In genomic region chr14:69789118-69789640, GRCh38 we compare ENCODE assay signal across 31 cellular contexts. TPM values are rescaled to one million over a fixed set of nuclear protein-coding genes. Genes with fewer than 3 reads are reported as not detected.
"Had no signal": no experiment of that assay in that cellular context is flagged by ENCODE, and none has a peak within 500 bp of the region (broad histone marks: within the 10 kb centered on the region; RNA-seq: fewer than 3 reads in every experiment).

No MANE protein-coding gene starts in this region.

- H3K27ac ChIP-seq: coronary artery, heart right ventricle, lower lobe of right lung, ovary, psoas muscle, sigmoid colon, testis, tibial artery had no signal

- H3K4me3 ChIP-seq: coronary artery, heart right ventricle, lower lobe of right lung, ovary, psoas muscle, sigmoid colon, testis, tibial artery had no signal

- H3K27me3 ChIP-seq: heart right ventricle, ovary, sigmoid colon, testis, tibial artery had no signal

- H3K36me3 ChIP-seq: ovary had no signal

- DNase-seq: dermis blood vessel endothelial cell; effector memory CD4-positive, alpha-beta T cell; foreskin fibroblast; glutamatergic neuron; heart right ventricle; hippocampal formation; islet precursor cell; left ventricle myocardium superior; lower lobe of right lung; natural killer cell; occipital lobe; ovary; posterior cingulate gyrus; psoas muscle; right cardiac atrium; sigmoid colon; stimulated activated CD4-positive, alpha-beta T cell treated with anti-CD3 and anti-CD28 coated beads, Interleukin-2, amount 100 ng/mL, for 24 hours; stimulated activated CD4-positive, alpha-beta T cell treated with anti-CD3 and anti-CD28 coated beads, Interleukin-4, amount 100 ng/mL, for 24 hours; stimulated activated naive CD8-positive, alpha-beta T cell treated with anti-CD3 and anti-CD28 coated beads, Interleukin-15, Interleukin-2, amounts not matched to agents 100 U/mL and 50 U/mL, for 24 hours; substantia nigra; testis; tibial artery had no signal

- H3K9me3 ChIP-seq: heart right ventricle, lower lobe of right lung, ovary, psoas muscle, sigmoid colon, testis, tibial artery had no signal

- FAIRE-seq: endothelial cell of umbilical vein had no signal

- H3K4me1 ChIP-seq: heart right ventricle, lower lobe of right lung, psoas muscle, sigmoid colon, testis, tibial artery had no signal

- ATAC-seq: heart right ventricle; left ventricle myocardium superior; lower lobe of right lung; natural killer cell; psoas muscle; right cardiac atrium; stimulated activated effector memory CD8-positive, alpha-beta T cell treated with anti-CD3 and anti-CD28 coated beads, Interleukin-12 subunit alpha, Interleukin-12 subunit beta, amount 100 ng/mL, for 72 hours; stimulated activated naive CD8-positive, alpha-beta T cell treated with anti-CD3 and anti-CD28 coated beads, Interleukin-15, Interleukin-2, amounts not matched to agents 100 U/mL and 50 U/mL, for 24 hours had no signal

RNA-seq across cellular contexts. Expression of gene SLC10A1, which starts 7.9 kb away (rescaled TPM):
- total RNA-seq: dermis blood vessel endothelial cell, endothelial cell of umbilical vein, heart right ventricle, left ventricle myocardium superior, lower lobe of right lung, mononuclear cell, natural killer cell, occipital lobe, ovary, psoas muscle, renal cortical epithelial cell, right cardiac atrium, sigmoid colon, skeletal muscle tissue, testis, urinary bladder had no signal
- polyA plus RNA-seq: endothelial cell of umbilical vein, esophagus, heart right ventricle, neural cell, ovary, psoas muscle, right cardiac atrium, sigmoid colon had no signal
